In genomic region chr18:58828399-58829121, GRCh38 we compare ENCODE assay signal across 13 cellular contexts.
"Had no signal": no experiment of that assay in that cellular context is flagged by ENCODE, and none has a peak within 500 bp of the region (broad histone marks: within the 10 kb centered on the region; RNA-seq: fewer than 3 reads in every experiment).

No MANE protein-coding gene starts in this region.

- ATAC-seq: activated T-cell treated with anti-CD3 and anti-CD28 coated beads, Interleukin-2, amount 50 U/mL, for 4 hours; left colon; stimulated activated naive CD8-positive, alpha-beta T cell treated with anti-CD3 and anti-CD28 coated beads, Interleukin-15, Interleukin-2, amounts not matched to agents 100 U/mL and 50 U/mL, for 24 hours; T-cell; upper lobe of right lung had no signal

- H3K4me2 ChIP-seq: SK-N-SH, smooth muscle cell had no signal

- H3K9ac ChIP-seq: SK-N-SH had no signal

- H3K4me1 ChIP-seq: upper lobe of right lung had no signal

- H3K9me3 ChIP-seq: SK-N-SH, upper lobe of right lung had no signal

- H3K4me3 ChIP-seq: smooth muscle cell, upper lobe of right lung had no signal

- H3K27ac ChIP-seq: upper lobe of right lung had no signal

- DNase-seq: activated CD4-positive, alpha-beta memory T cell treated with anti-CD3 and anti-CD28 coated beads, Interleukin-2, amount 10 ng/mL, durations not matched to agents 7 days and 5 days; activated effector memory CD4-positive, alpha-beta T cell treated with Interleukin-2 at 50 U/mL for 16 hours; activated T-cell treated with anti-CD3 and anti-CD28 coated beads, Interleukin-2, amount 50 U/mL, for 4 hours; amniotic stem cell; cerebellar nuclear complex; left colon; retina; SK-N-SH; stimulated activated naive CD8-positive, alpha-beta T cell treated with anti-CD3 and anti-CD28 coated beads, Interleukin-15, Interleukin-2, amounts not matched to agents 100 U/mL and 50 U/mL, for 24 hours; T-cell; T1000; upper lobe of right lung had no signal

- H3K27me3 ChIP-seq: upper lobe of right lung had no signal

- H3K36me3 ChIP-seq: upper lobe of right lung had no signal
